Comparison of ENCODE assay signal across 21 cellular contexts in the genomic region with DNA sequence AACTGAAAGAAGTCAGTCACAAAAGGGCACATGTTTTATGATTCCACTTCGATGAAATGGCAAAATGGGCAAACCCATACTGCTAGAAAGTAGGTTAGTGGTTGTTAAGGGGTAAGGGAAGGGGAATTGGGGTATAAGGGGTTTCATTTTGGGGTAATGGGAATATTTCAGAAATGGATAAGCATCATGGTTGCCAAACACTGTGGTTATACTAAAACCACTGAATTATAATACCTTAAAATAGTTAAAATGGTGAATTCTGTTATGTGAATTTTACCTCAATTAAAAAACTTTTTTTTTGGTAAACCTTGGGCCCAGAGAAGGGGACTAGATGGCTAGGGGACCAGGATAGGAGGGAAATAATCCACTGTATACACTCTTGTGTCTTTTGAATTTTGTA. TPM values are rescaled to one million over a fixed set of nuclear protein-coding genes. Genes with fewer than 3 reads are reported as not detected.
"Had no signal": no experiment of that assay in that cellular context is flagged by ENCODE, and none has a peak within 500 bp of the region (broad histone marks: within the 10 kb centered on the region; RNA-seq: fewer than 3 reads in every experiment).

No MANE protein-coding gene starts in this region.

- ATAC-seq: left colon, pancreas had no signal

- H3K27me3 Mint-ChIP-seq: activated CD4-positive, alpha-beta T cell treated with anti-CD3 and anti-CD28 coated beads, Interleukin-2, amount 10 ng/mL, durations not matched to agents 7 days and 5 days; activated naive CD8-positive, alpha-beta T cell treated with anti-CD3 and anti-CD28 coated beads, Interleukin-2, amount 10 ng/mL, durations not matched to agents 7 days and 5 days had no signal

- FAIRE-seq: endothelial cell of umbilical vein, kidney, pancreas had no signal

- H3K4me1 ChIP-seq: pancreas, prostate gland had no signal

- H3K27me3 ChIP-seq: pancreas had no signal

- H3K4me3 ChIP-seq: pancreas, prostate gland, smooth muscle cell, thoracic aorta had no signal

- H3K4me2 ChIP-seq: smooth muscle cell had no signal

- DNase-seq: activated CD4-positive, alpha-beta T cell treated with anti-CD3 and anti-CD28 coated beads, Interleukin-2, amount 10 ng/mL, durations not matched to agents 7 days and 5 days; activated naive CD4-positive, alpha-beta T cell; activated naive CD8-positive, alpha-beta T cell treated with anti-CD3 and anti-CD28 coated beads, Interleukin-2, amount 10 ng/mL, durations not matched to agents 7 days and 5 days; amniotic stem cell; hippocampal formation; kidney; left colon; pancreas; retina; stimulated activated CD4-positive, alpha-beta T cell treated with anti-CD3 and anti-CD28 coated beads, Interleukin-1b, Interleukin-23, amount 100 ng/mL, for 48 hours; stimulated activated CD4-positive, alpha-beta T cell treated with anti-CD3 and anti-CD28 coated beads, Interleukin-4, amount 100 ng/mL, for 4 hours; stimulated activated CD8-positive, alpha-beta memory T cell treated with anti-CD3 and anti-CD28 coated beads, Interleukin-4, amount 100 ng/mL, for 48 hours; SW 1271; T1000; trophoblast cell; WERI-Rb-1 had no signal

- H3K9me3 ChIP-seq: pancreas, prostate gland, thoracic aorta had no signal

- H3K27ac ChIP-seq: pancreas, prostate gland, thoracic aorta, WERI-Rb-1 had no signal

- H3K36me3 ChIP-seq: pancreas, prostate gland, thoracic aorta, WERI-Rb-1 had no signal

RNA-seq across cellular contexts. Expression of a gene that starts 52.3 kb away (rescaled TPM):
- polyA plus RNA-seq: neural cell had no signal
